15 cellular contexts compared by ENCODE assay signal in the genomic region with DNA sequence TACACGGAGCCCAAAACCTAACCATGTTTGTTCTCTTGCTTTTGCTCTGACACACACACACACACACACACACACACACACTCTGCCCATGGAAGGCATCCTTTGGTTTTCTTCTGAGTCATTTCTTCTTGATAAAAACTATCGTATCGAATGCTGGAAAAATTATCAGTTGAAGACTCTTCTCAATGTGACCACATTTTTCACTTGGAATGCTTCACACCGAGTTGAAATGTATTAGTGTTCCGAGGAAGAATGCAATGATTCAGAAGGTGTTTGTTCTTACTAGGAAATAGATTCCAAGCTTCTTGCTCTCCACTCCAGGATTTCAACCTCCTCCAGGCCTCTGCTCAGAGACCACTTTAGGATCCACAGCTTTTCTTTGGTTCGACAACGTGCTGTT.
A peak's percentile ranks its signal among the peaks of the same experiment; 100 is the strongest.
DNase-seq lines count a peak whose midpoint lies in the region; ATAC-seq, FAIRE-seq and TF ChIP-seq lines count a peak whose summit lies in the region.
"Had no signal": no experiment of that assay in that cellular context is flagged by ENCODE, and none has a peak within 500 bp of the region (broad histone marks: within the 10 kb centered on the region; RNA-seq: fewer than 3 reads in every experiment).

No MANE protein-coding gene starts in this region.

- POLR2A ChIA-PET in naive thymus-derived CD8-positive, alpha-beta T cell (lab: Charles Lee): no interaction called here

- no peaks in the 10 kb centered on the region for H3K9me3 Mint-ChIP-seq in naive thymus-derived CD8-positive, alpha-beta T cell
- H3K9me3 Mint-ChIP-seq in stimulated activated naive B cell treated with anti-CD40 and anti-IgM and Interleukin-4, amounts not matched to agents 10 μg/mL and 1 μg/mL and 100 μg/mL, for 72 hours: no peaks in the 10 kb centered on the region
- H3K9me3 Mint-ChIP-seq: T-cell had no signal

- H3K27me3 ChIP-seq in cardiac muscle cell (no peaks in the 10 kb centered on the region), ascending aorta (no peaks in the 10 kb centered on the region), testis (no peaks in the 10 kb centered on the region)
- H3K27me3 ChIP-seq: upper lobe of left lung had no signal

- FAIRE-seq in D721Med (lab: Jason Lieb, UNC): no peak
- FAIRE-seq: A204.1 had no signal

- no peaks in the 10 kb centered on the region for H3K27me3 Mint-ChIP-seq in naive thymus-derived CD8-positive, alpha-beta T cell
- no peaks in the 10 kb centered on the region for H3K27me3 Mint-ChIP-seq in stimulated activated naive B cell treated with anti-CD40 and anti-IgM and Interleukin-4, amounts not matched to agents 10 μg/mL and 1 μg/mL and 100 μg/mL, for 72 hours
- H3K27me3 Mint-ChIP-seq: T-cell had no signal

- peaks cover 15% of the 10 kb centered on the region for H3K4me1 ChIP-seq in cardiac muscle cell (ENCODE audit: low read depth)
- H3K4me1 ChIP-seq in ascending aorta: peaks cover 3 to 19% of the 10 kb centered on the region in 2 donors
- peaks cover 4% of the 10 kb centered on the region for H3K4me1 ChIP-seq in testis
- H3K4me1 ChIP-seq: lower lobe of right lung, upper lobe of left lung had no signal

- no peak for TF ChIP-seq POLR2A in testis (IDR thresholded peaks at IDR 0.05)

- H3K9me3 ChIP-seq in cardiac muscle cell (ENCODE audit: low read depth) (no peaks in the 10 kb centered on the region), ascending aorta (no peaks in the 10 kb centered on the region), testis (no peaks in the 10 kb centered on the region)
- H3K9me3 ChIP-seq: lower lobe of right lung, upper lobe of left lung had no signal

- peak in 1 of 2 donors; percentile 86 for DNase-seq in cardiac muscle cell (ENCODE audit: low read depth in 1 of 2, low spot score in 1 of 2)
- no peak for DNase-seq in cardiac septum (ENCODE audit: low spot score)
- no peak for DNase-seq in ascending aorta (ENCODE audit: low spot score in 2 of 2)
- DNase-seq in foreskin fibroblast: peak; percentile 68 to 71
- no peak for DNase-seq in testis
- no peak for DNase-seq in naive thymus-derived CD8-positive, alpha-beta T cell
- no peak for DNase-seq in stimulated activated naive B cell treated with anti-CD40 and anti-IgM and Interleukin-4, amounts not matched to agents 10 μg/mL and 1 μg/mL and 100 μg/mL, for 72 hours
- no peak for DNase-seq in D721Med (ENCODE audit: insufficient read length, low spot score)
- DNase-seq: amygdala; lower lobe of right lung; NCI-H2081; NK-92 treated with Interleukin-12 subunit alpha and Interleukin-12 subunit beta, amount 100 ng/mL, for 24 hours; T-cell had no signal

- intact Hi-C loops in cardiac septum (cut with DNase I) (no loop called here), ascending aorta (cut with DNase I) (loop anchor here (5.0 kb wide), 1 partner anchor 61 kb away; no protein-coding TSS in a partner anchor), testis (cut with DNase I; ENCODE audit: low total_unique reads) (no loop called here)

- TF ChIP-seq CTCF in cardiac muscle cell (IDR thresholded peaks at IDR 0.05; ENCODE audit: low read depth, low read length): no peak
- no peak for TF ChIP-seq CTCF in ascending aorta (IDR thresholded peaks at IDR 0.05)
- TF ChIP-seq CTCF in foreskin fibroblast (IDR thresholded peaks at IDR 0.05; ENCODE audit: low read depth, low read length): no peak
- TF ChIP-seq CTCF in testis (IDR thresholded peaks at IDR 0.05): no peak
- TF ChIP-seq CTCF in D721Med (IDR thresholded peaks at IDR 0.05; ENCODE audit: insufficient read depth, missing control alignments): no peak

- no peaks in the 10 kb centered on the region for H3K36me3 ChIP-seq in cardiac muscle cell
- H3K36me3 ChIP-seq in ascending aorta: no peaks in the 10 kb centered on the region
- no peaks in the 10 kb centered on the region for H3K36me3 ChIP-seq in testis (ENCODE audit: low read depth, missing control alignments)
- H3K36me3 ChIP-seq: lower lobe of right lung, upper lobe of left lung had no signal

- H3K4me3 Mint-ChIP-seq in naive thymus-derived CD8-positive, alpha-beta T cell: no peak overlapping the region
- H3K4me3 Mint-ChIP-seq in stimulated activated naive B cell treated with anti-CD40 and anti-IgM and Interleukin-4, amounts not matched to agents 10 μg/mL and 1 μg/mL and 100 μg/mL, for 72 hours: no peak overlapping the region
- H3K4me3 Mint-ChIP-seq: T-cell had no signal

- 54 to 76% methylated on average over 7 of the region's 7 CpGs for WGBS in testis, 2 donors

- no peak for ATAC-seq in naive thymus-derived CD8-positive, alpha-beta T cell
- no peak for ATAC-seq in stimulated activated naive B cell treated with anti-CD40 and anti-IgM and Interleukin-4, amounts not matched to agents 10 μg/mL and 1 μg/mL and 100 μg/mL, for 72 hours (replicated peaks)
- ATAC-seq: T-cell had no signal

- H3K27ac ChIP-seq in cardiac muscle cell (peak overlapping the region; percentile 7), ascending aorta (peak overlapping the region; percentile 62 to 80), testis (peak overlapping the region; percentile 20 to 39)
- H3K27ac ChIP-seq: lower lobe of right lung, upper lobe of left lung had no signal

- H3K27ac Mint-ChIP-seq in naive thymus-derived CD8-positive, alpha-beta T cell: no peak overlapping the region
- H3K27ac Mint-ChIP-seq in stimulated activated naive B cell treated with anti-CD40 and anti-IgM and Interleukin-4, amounts not matched to agents 10 μg/mL and 1 μg/mL and 100 μg/mL, for 72 hours: no peak overlapping the region
- H3K27ac Mint-ChIP-seq: T-cell had no signal

- no peaks in the 10 kb centered on the region for H3K4me1 Mint-ChIP-seq in naive thymus-derived CD8-positive, alpha-beta T cell
- no peaks in the 10 kb centered on the region for H3K4me1 Mint-ChIP-seq in stimulated activated naive B cell treated with anti-CD40 and anti-IgM and Interleukin-4, amounts not matched to agents 10 μg/mL and 1 μg/mL and 100 μg/mL, for 72 hours
- H3K4me1 Mint-ChIP-seq: T-cell had no signal

- no peaks in the 10 kb centered on the region for H3K36me3 Mint-ChIP-seq in naive thymus-derived CD8-positive, alpha-beta T cell
- no peaks in the 10 kb centered on the region for H3K36me3 Mint-ChIP-seq in stimulated activated naive B cell treated with anti-CD40 and anti-IgM and Interleukin-4, amounts not matched to agents 10 μg/mL and 1 μg/mL and 100 μg/mL, for 72 hours
- H3K36me3 Mint-ChIP-seq: T-cell had no signal

- H3K4me3 ChIP-seq in cardiac muscle cell: no peak overlapping the region
- no peak overlapping the region for H3K4me3 ChIP-seq in ascending aorta
- H3K4me3 ChIP-seq in foreskin fibroblast (ENCODE audit: low read depth in 1 of 2, low read length in 2 of 2): no peak overlapping the region
- no peak overlapping the region for H3K4me3 ChIP-seq in testis
- H3K4me3 ChIP-seq: lower lobe of right lung, upper lobe of left lung had no signal

Comparison
In these comparisons a context has a peak if more than half of its experiments do, and no peak if none do; other contexts are left out.
1. DNase-seq: peak in foreskin fibroblast (2 of 2); none in cardiac septum (single experiment), ascending aorta (0 of 2), testis (single experiment), naive thymus-derived CD8-positive, alpha-beta T cell (0 of 10), stimulated activated naive B cell treated with anti-CD40 and anti-IgM and Interleukin-4, amounts not matched to agents 10 μg/mL and 1 μg/mL and 100 μg/mL, for 72 hours (single experiment) and D721Med (single experiment).
2. H3K27ac ChIP-seq: peak in every context shown above with its lines; median percentile 71 in ascending aorta; 30 in testis; 7 in cardiac muscle cell.